ENCODE assay signal across 24 cellular contexts in genomic region chr9:75918154-75918553, GRCh38. TPM values are rescaled to one million over a fixed set of nuclear protein-coding genes. Genes with fewer than 3 reads are reported as not detected.
DNase-seq lines count a peak whose midpoint lies in the region; ATAC-seq and TF ChIP-seq lines count a peak whose summit lies in the region.
"Had no signal": no experiment of that assay in that cellular context is flagged by ENCODE, and none has a peak within 500 bp of the region (broad histone marks: within the 10 kb centered on the region; RNA-seq: fewer than 3 reads in every experiment).

No MANE protein-coding gene starts in this region.

- no peaks in the 10 kb centered on the region for H3K27me3 ChIP-seq in PC-9 (ENCODE audit: insufficient read depth, low read depth)
- H3K27me3 ChIP-seq in foreskin keratinocyte = no peaks in the 10 kb centered on the region
- H3K27me3 ChIP-seq in Caco-2 (replicated peaks; ENCODE audit: control insufficient read depth, insufficient read depth, low read length) = no peaks in the 10 kb centered on the region
- H3K27me3 ChIP-seq: BLaER1, brain microvascular endothelial cell, tibial artery, vagina had no signal

- H3K4me3 Mint-ChIP-seq in Caco-2 (ENCODE audit: unreplicated experiment) = no peak overlapping the region
- H3K4me3 Mint-ChIP-seq: activated naive CD4-positive, alpha-beta T cell treated with anti-CD3 and anti-CD28 coated beads, Interleukin-2, amount 10 ng/mL, durations not matched to agents 7 days and 5 days; memory B cell; T-helper 2 cell treated with Interferon-gamma antibody and Interleukin-4, amounts not matched to agents 5 μg/mL and 100 μg/mL, for 36 hours had no signal

- ATAC-seq in foreskin keratinocyte = peak; percentile 97
- ATAC-seq: left lobe of liver, Panc1 had no signal

- H3K4me1 ChIP-seq in PC-9 (replicated peaks; ENCODE audit: insufficient read depth) (peaks cover 28% of the 10 kb centered on the region), foreskin keratinocyte (peaks cover 8% of the 10 kb centered on the region), Caco-2 (no peaks in the 10 kb centered on the region)
- H3K4me1 ChIP-seq: BLaER1, tibial artery, vagina had no signal

- BruUV-seq in PC-9 (replicated peaks; lab: Mats Ljungman, UMichigan) (no TSS peak), Caco-2 (replicated peaks; lab: Mats Ljungman, UMichigan) (no TSS peak)

- H3K9me3 Mint-ChIP-seq in Caco-2 (ENCODE audit: unreplicated experiment) = no peaks in the 10 kb centered on the region
- H3K9me3 Mint-ChIP-seq: activated naive CD4-positive, alpha-beta T cell treated with anti-CD3 and anti-CD28 coated beads, Interleukin-2, amount 10 ng/mL, durations not matched to agents 7 days and 5 days; T-helper 2 cell treated with Interferon-gamma antibody and Interleukin-4, amounts not matched to agents 5 μg/mL and 100 μg/mL, for 36 hours had no signal

- POLR2A ChIA-PET in PC-9 (lab: Charles Lee; ENCODE audit: unreplicated experiment) (interaction anchor here (0.6 kb wide), 1 partner anchor 28 kb away, joined by 5 read pairs; the partner anchor contains the start of gene PCSK5), Caco-2 (lab: Charles Lee) (no interaction called here)

- no peaks in the 10 kb centered on the region for H3K27me3 Mint-ChIP-seq in Caco-2 (ENCODE audit: insufficient read depth, unreplicated experiment)
- H3K27me3 Mint-ChIP-seq: activated naive CD4-positive, alpha-beta T cell treated with anti-CD3 and anti-CD28 coated beads, Interleukin-2, amount 10 ng/mL, durations not matched to agents 7 days and 5 days; memory B cell had no signal

- H2AFZ ChIP-seq in PC-9 = no peak overlapping the region

- H3K36me3 ChIP-seq in PC-9 (ENCODE audit: low read depth) (no peaks in the 10 kb centered on the region), Caco-2 (ENCODE audit: control insufficient read depth, insufficient read depth, low read length) (no peaks in the 10 kb centered on the region)
- H3K36me3 ChIP-seq: BLaER1, brain microvascular endothelial cell, tibial artery, vagina had no signal

- no peak overlapping the region for H3K4me3 ChIP-seq in PC-9
- no peak overlapping the region for H3K4me3 ChIP-seq in Caco-2 (ENCODE audit: low read depth, low read length)
- H3K4me3 ChIP-seq: BLaER1, skin epidermis, tibial artery, vagina had no signal

- H3K4me2 ChIP-seq in PC-9 = peak overlapping the region; percentile 49
- H3K4me2 ChIP-seq: BLaER1 had no signal

- H3K27ac ChIP-seq in PC-9 (peak overlapping the region; percentile 53), foreskin keratinocyte (no peak overlapping the region)
- H3K27ac ChIP-seq: BLaER1, brain microvascular endothelial cell, skin epidermis, tibial artery, vagina had no signal

- no peak for TF ChIP-seq CTCF in PC-9 (conservative IDR thresholded peaks at IDR 0.05)
- TF ChIP-seq CTCF in foreskin keratinocyte (conservative IDR thresholded peaks at IDR 0.05) = no peak
- TF ChIP-seq CTCF in Caco-2 (IDR thresholded peaks at IDR 0.05; ENCODE audit: insufficient read depth in 1 of 2, low read depth in 1 of 2, low read length in 1 of 2, severe bottlenecking in 1 of 2, unreplicated experiment in 1 of 2) = no peak

- no peaks in the 10 kb centered on the region; the same call in 1 of the 2 replicates for H3K9me2 ChIP-seq in PC-9 (ENCODE audit: insufficient read depth)

- intact Hi-C loops in PC-9 (cut with micrococcal nuclease; ENCODE audit: unreplicated experiment) (loop anchor here (1.0 kb wide), 1 partner anchor 46 kb away; no protein-coding TSS in a partner anchor), Caco-2 (cut with micrococcal nuclease; ENCODE audit: unreplicated experiment) (no loop called here)

- DNase-seq in stimulated activated CD4-positive, alpha-beta T cell treated with anti-CD3 and anti-CD28 coated beads, Interleukin-15, amount 100 ng/mL, for 24 hours = peak; percentile 4
- DNase-seq in stimulated activated CD4-positive, alpha-beta T cell treated with anti-CD3 and anti-CD28 coated beads, Interleukin-2, amount 100 ng/mL, for 48 hours = no peak
- DNase-seq in PC-9 (peak; percentile 41 to 90), foreskin keratinocyte (peak; percentile 58 to 72), NCI-H1436 treated with DMSO at 0.1 percent for 48 hours (lab: John Stamatoyannopoulos, UW) (no peak), glomerular visceral epithelial cell (ENCODE audit: extremely low spot score) (no peak), Caco-2 (no peak)
- DNase-seq: activated naive CD4-positive, alpha-beta T cell treated with anti-CD3 and anti-CD28 coated beads, Interleukin-2, amount 10 ng/mL, durations not matched to agents 7 days and 5 days; amniotic stem cell; brain microvascular endothelial cell; DMS53; H7; hypothalamus; IMR-90; retina; stimulated activated CD4-positive, alpha-beta T cell treated with anti-CD3 and anti-CD28 coated beads, Interleukin-2, amount 100 ng/mL, for 24 hours; tibial artery had no signal

- H3K36me3 Mint-ChIP-seq in Caco-2 (ENCODE audit: insufficient read depth, unreplicated experiment) = no peaks in the 10 kb centered on the region
- H3K36me3 Mint-ChIP-seq: activated naive CD4-positive, alpha-beta T cell treated with anti-CD3 and anti-CD28 coated beads, Interleukin-2, amount 10 ng/mL, durations not matched to agents 7 days and 5 days; memory B cell had no signal

- peaks cover 19% of the 10 kb centered on the region; the same call in 1 of the 2 replicates for H3F3A ChIP-seq in PC-9 (ENCODE audit: insufficient read depth, low read depth)

- CTCF ChIA-PET in PC-9 (lab: Charles Lee) (no interaction called here), Caco-2 (lab: Charles Lee) (no interaction called here)

- H4K20me1 ChIP-seq in PC-9 (ENCODE audit: insufficient read depth) = no peaks in the 10 kb centered on the region
- H4K20me1 ChIP-seq: BLaER1 had no signal

- H3K9me3 ChIP-seq in PC-9 (ENCODE audit: insufficient read depth, low read depth) (no peaks in the 10 kb centered on the region), Caco-2 (no peaks in the 10 kb centered on the region)
- H3K9me3 ChIP-seq: BLaER1, tibial artery, vagina had no signal

- H3K79me2 ChIP-seq in PC-9 (ENCODE audit: low read depth) = peaks cover 58% of the 10 kb centered on the region

- H3K27ac Mint-ChIP-seq in Caco-2 (ENCODE audit: unreplicated experiment) = no peak overlapping the region
- H3K27ac Mint-ChIP-seq: activated naive CD4-positive, alpha-beta T cell treated with anti-CD3 and anti-CD28 coated beads, Interleukin-2, amount 10 ng/mL, durations not matched to agents 7 days and 5 days; memory B cell; T-helper 2 cell treated with Interferon-gamma antibody and Interleukin-4, amounts not matched to agents 5 μg/mL and 100 μg/mL, for 36 hours had no signal

- H3K4me1 Mint-ChIP-seq in Caco-2 (ENCODE audit: low read depth, unreplicated experiment) = peaks cover under 1% of the 10 kb centered on the region
- H3K4me1 Mint-ChIP-seq: activated naive CD4-positive, alpha-beta T cell treated with anti-CD3 and anti-CD28 coated beads, Interleukin-2, amount 10 ng/mL, durations not matched to agents 7 days and 5 days; memory B cell had no signal

RNA-seq across cellular contexts. Expression of gene PCSK5, which starts 27.7 kb away (rescaled TPM):
- total RNA-seq in PC-9 (2021) (8.2 and 9.8 TPM in 2 replicates), foreskin keratinocyte (1.2 and 1.9 TPM in 2 replicates), Caco-2 (2022) (10.9 and 13.0 TPM in 2 replicates)
- 0.29 and 0.48 TPM in 2 replicates for polyA plus RNA-seq in foreskin keratinocyte

Comparison
In these comparisons a context has a peak if more than half of its experiments do, and no peak if none do; other contexts are left out.
1. DNase-seq: peak in stimulated activated CD4-positive, alpha-beta T cell treated with anti-CD3 and anti-CD28 coated beads, Interleukin-15, amount 100 ng/mL, for 24 hours (single experiment), PC-9 (2 of 2) and foreskin keratinocyte (2 of 2); none in stimulated activated CD4-positive, alpha-beta T cell treated with anti-CD3 and anti-CD28 coated beads, Interleukin-2, amount 100 ng/mL, for 48 hours (0 of 2), NCI-H1436 treated with DMSO at 0.1 percent for 48 hours (single experiment), glomerular visceral epithelial cell (single experiment) and Caco-2 (0 of 2).